In genomic region chr5:7795311-7795710, GRCh38 we compare ENCODE assay signal across 20 cellular contexts. TPM values are rescaled to one million over a fixed set of nuclear protein-coding genes. Genes with fewer than 3 reads are reported as not detected.
"Had no signal": no experiment of that assay in that cellular context is flagged by ENCODE, and none has a peak within 500 bp of the region (broad histone marks: within the 10 kb centered on the region; RNA-seq: fewer than 3 reads in every experiment).

No MANE protein-coding gene starts in this region.

- ATAC-seq: activated T-cell treated with anti-CD3 and anti-CD28 coated beads, Interleukin-2, amount 50 U/mL, for 72 hours; heart left ventricle; naive thymus-derived CD8-positive, alpha-beta T cell; right cardiac atrium; stimulated activated naive CD8-positive, alpha-beta T cell treated with anti-CD3 and anti-CD28 coated beads, Interleukin-15, Interleukin-2, amounts not matched to agents 100 U/mL and 50 U/mL, for 24 hours had no signal

- H3K27ac ChIP-seq: colonic mucosa, heart left ventricle, prostate gland, suprapubic skin, WERI-Rb-1 had no signal

- H3K4me3 ChIP-seq: colonic mucosa, heart left ventricle, prostate gland, suprapubic skin had no signal

- DNase-seq: activated CD4-positive, alpha-beta T cell treated with anti-CD3 and anti-CD28 coated beads for 1 hour; activated CD8-positive, alpha-beta memory T cell treated with anti-CD3 and anti-CD28 coated beads for 24 hours; activated gamma-delta T cell; activated T-cell treated with anti-CD3 and anti-CD28 coated beads, Interleukin-2, amount 50 U/mL, for 72 hours; colonic mucosa; erythroblast; foreskin melanocyte; heart left ventricle; immature natural killer cell; kidney glomerular epithelial cell; mesenchymal stem cell; naive thymus-derived CD8-positive, alpha-beta T cell; right cardiac atrium; stimulated activated CD4-positive, alpha-beta T cell treated with anti-CD3 and anti-CD28 coated beads, Interleukin-2, amount 100 ng/mL, for 24 hours; stimulated activated naive CD8-positive, alpha-beta T cell treated with anti-CD3 and anti-CD28 coated beads, Interleukin-15, Interleukin-2, amounts not matched to agents 100 U/mL and 50 U/mL, for 24 hours; WERI-Rb-1 had no signal

- H3K27me3 ChIP-seq: colonic mucosa, suprapubic skin had no signal

RNA-seq across cellular contexts. Expression of gene CFAP90, which starts 55.6 kb away (rescaled TPM):
- total RNA-seq: activated T-cell treated with anti-CD3 and anti-CD28 coated beads, Interleukin-2, amount 50 U/mL, for 72 hours; cardiac septum; colonic mucosa; heart left ventricle; naive thymus-derived CD8-positive, alpha-beta T cell; T-helper 2 cell treated with Interferon-gamma antibody and Interleukin-4, amounts not matched to agents 100 ng/mL and 5 ng/mL, for 36 hours had no signal
